9 cellular contexts compared by ENCODE assay signal in genomic region chr5:115379622-115380344, GRCh38.
DNase-seq lines count a peak whose midpoint lies in the region; ATAC-seq, FAIRE-seq and TF ChIP-seq lines count a peak whose summit lies in the region.
"Had no signal": no experiment of that assay in that cellular context is flagged by ENCODE, and none has a peak within 500 bp of the region (broad histone marks: within the 10 kb centered on the region; RNA-seq: fewer than 3 reads in every experiment).

No MANE protein-coding gene starts in this region.

- H3K27ac ChIP-seq in ascending aorta: no peak overlapping the region
- H3K27ac ChIP-seq: skin epidermis had no signal

- peak; percentile 36 for FAIRE-seq in islet of Langerhans (lab: Jason Lieb, UNC)

- no peaks in the 10 kb centered on the region for H3K36me3 ChIP-seq in ascending aorta

- H3K27me3 ChIP-seq in ascending aorta: no peaks in the 10 kb centered on the region

- TF ChIP-seq CTCF in ascending aorta (IDR thresholded peaks at IDR 0.05): no peak

- H3K4me3 ChIP-seq in ascending aorta: no peak overlapping the region
- H3K4me3 ChIP-seq: skin epidermis had no signal

- no peaks in the 10 kb centered on the region for H3K4me1 ChIP-seq in ascending aorta

- peak; percentile 50 for ATAC-seq in GM18517 (IDR thresholded peaks at IDR 0.05; ENCODE audit: unreplicated experiment)
- peak; percentile 52 for ATAC-seq in GM21825 (IDR thresholded peaks at IDR 0.05; ENCODE audit: unreplicated experiment)

- DNase-seq in NCI-H146 (lab: John Stamatoyannopoulos, UW) (peak; percentile 96), NCI-H1436 (lab: John Stamatoyannopoulos, UW) (no peak), ACHN (no peak), C1 segment of cervical spinal cord (lab: John Stamatoyannopoulos, UW) (no peak), ascending aorta (ENCODE audit: low spot score in 2 of 2) (no peak)

- no peaks in the 10 kb centered on the region for H3K9me3 ChIP-seq in ascending aorta

- intact Hi-C loops in ascending aorta (cut with DNase I): no loop called here

- in situ Hi-C loops in ACHN (cut with HindIII; ENCODE audit: low pct_ligation_motif_present, low pct_unique_long_range_greater_than_20kb, low sequenced_read_pairs): no loop called here
